8 cellular contexts compared by ENCODE assay signal in the genomic region with DNA sequence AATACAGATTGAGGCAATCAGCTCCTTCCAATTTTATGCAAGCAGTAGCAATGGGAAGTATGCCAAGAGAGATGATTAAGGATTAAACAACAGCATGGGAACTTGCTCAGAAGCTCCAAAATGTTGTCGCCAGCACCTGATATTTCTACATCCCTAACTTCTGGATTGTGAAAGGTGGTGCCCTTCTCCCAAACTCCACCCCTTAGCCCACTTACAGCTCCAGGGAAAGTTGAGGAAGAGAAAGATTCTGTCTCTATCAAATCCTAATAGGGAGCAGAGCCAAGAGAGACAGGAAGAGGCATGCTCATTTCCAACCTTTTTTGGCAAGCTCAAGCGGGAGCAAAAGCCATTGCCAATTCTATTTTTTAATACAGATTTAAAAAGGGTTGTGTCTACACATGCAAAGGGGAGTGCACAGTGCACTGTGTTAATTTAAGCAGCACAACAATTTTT.
A peak's percentile ranks its signal among the peaks of the same experiment; 100 is the strongest.
DNase-seq lines count a peak whose midpoint lies in the region; ATAC-seq, FAIRE-seq and TF ChIP-seq lines count a peak whose summit lies in the region.

No MANE protein-coding gene starts in this region.

- H3K9me3 Mint-ChIP-seq in chondrocyte (ENCODE audit: low read depth) (peaks cover 4% of the 10 kb centered on the region), endothelial cell (ENCODE audit: unreplicated experiment) (no peaks in the 10 kb centered on the region)
- peaks cover 0 to 8% (median 0%) of the 10 kb centered on the region in 9 donors for H3K9me3 Mint-ChIP-seq in naive thymus-derived CD8-positive, alpha-beta T cell

- POLR2A ChIA-PET in naive thymus-derived CD8-positive, alpha-beta T cell (lab: Charles Lee), result no interaction called here

- H3K36me3 Mint-ChIP-seq in chondrocyte (ENCODE audit: low read depth) (no peaks in the 10 kb centered on the region), endothelial cell (ENCODE audit: low read depth, unreplicated experiment) (no peaks in the 10 kb centered on the region)
- H3K36me3 Mint-ChIP-seq in naive thymus-derived CD8-positive, alpha-beta T cell, result no peaks in the 10 kb centered on the region

- TF ChIP-seq CTCF in chondrocyte (IDR thresholded peaks at IDR 0.05), result no peak
- TF ChIP-seq CTCF in endothelial cell (IDR thresholded peaks at IDR 0.05; ENCODE audit: unreplicated experiment), result no peak

- H3K27ac Mint-ChIP-seq in chondrocyte (ENCODE audit: unreplicated experiment) (peak overlapping the region; percentile 29), endothelial cell (ENCODE audit: unreplicated experiment) (no peak overlapping the region)
- no peak overlapping the region for H3K27ac Mint-ChIP-seq in naive thymus-derived CD8-positive, alpha-beta T cell

- peaks cover 31% of the 10 kb centered on the region for H3K4me1 Mint-ChIP-seq in chondrocyte (ENCODE audit: low read depth)
- H3K4me1 Mint-ChIP-seq in endothelial cell (ENCODE audit: unreplicated experiment), result peaks cover under 1% of the 10 kb centered on the region
- no peaks in the 10 kb centered on the region for H3K4me1 Mint-ChIP-seq in naive thymus-derived CD8-positive, alpha-beta T cell

- no peak for ATAC-seq in GM18909 (IDR thresholded peaks at IDR 0.05; ENCODE audit: poor library complexity, unreplicated experiment)
- no peak for ATAC-seq in naive thymus-derived CD8-positive, alpha-beta T cell

- H3K27me3 Mint-ChIP-seq in chondrocyte (ENCODE audit: low read depth) (no peaks in the 10 kb centered on the region), endothelial cell (ENCODE audit: unreplicated experiment) (no peaks in the 10 kb centered on the region)
- peaks cover 0 to 5% (median 0%) of the 10 kb centered on the region in 5 donors for H3K27me3 Mint-ChIP-seq in naive thymus-derived CD8-positive, alpha-beta T cell

- DNase-seq in CD1c-positive myeloid dendritic cell (ENCODE audit: extremely low spot score) (peak; percentile 45), NCI-H1694 (lab: John Stamatoyannopoulos, UW) (peak; percentile 84), chondrocyte (ENCODE audit: low spot score) (no peak), myocyte (ENCODE audit: low read depth) (peak; percentile 43), HTR-8/SVneo (ENCODE audit: insufficient read length, low spot score) (no peak), endothelial cell (ENCODE audit: low spot score) (no peak)
- no peak for DNase-seq in naive thymus-derived CD8-positive, alpha-beta T cell

- FAIRE-seq in HTR-8/SVneo (lab: Jason Lieb, UNC), result no peak

- H3K4me3 Mint-ChIP-seq in chondrocyte (ENCODE audit: unreplicated experiment) (no peak overlapping the region), endothelial cell (ENCODE audit: unreplicated experiment) (no peak overlapping the region)
- no peak overlapping the region for H3K4me3 Mint-ChIP-seq in naive thymus-derived CD8-positive, alpha-beta T cell

Comparison
In these comparisons a context has a peak if more than half of its experiments do, and no peak if none do; other contexts are left out.
1. DNase-seq: peak in CD1c-positive myeloid dendritic cell (single experiment), NCI-H1694 (single experiment) and myocyte (single experiment); none in chondrocyte (single experiment), HTR-8/SVneo (single experiment), endothelial cell (single experiment) and naive thymus-derived CD8-positive, alpha-beta T cell (0 of 10).